In genomic region chr5:176410486-176411180, GRCh38 we compare ENCODE assay signal across 2 cellular contexts.
A peak's percentile ranks its signal among the peaks of the same experiment; 100 is the strongest.
TF ChIP-seq lines count a peak whose summit lies in the region.

No MANE protein-coding gene starts in this region.

TF ChIP-seq in IMR-90, 13 proteins besides CTCF, POLR2A, EP300 and RAD21:
- TF ChIP-seq RFX5 (IDR thresholded peaks at IDR 0.05; ENCODE audit: low read depth, low read length) (no peak), CEBPB (IDR thresholded peaks at IDR 0.05; ENCODE audit: low read depth, low read length) (no peak), BHLHE40 (IDR thresholded peaks at IDR 0.05; ENCODE audit: low read depth, low read length) (no peak), MAFK (IDR thresholded peaks at IDR 0.05; ENCODE audit: low read depth, low read length) (no peak), SMC3 (IDR thresholded peaks at IDR 0.05; ENCODE audit: low read depth, low read length) (no peak), MXI1 (IDR thresholded peaks at IDR 0.05; ENCODE audit: borderline replicate concordance, low read depth, low read length) (no peak), FOS (IDR thresholded peaks at IDR 0.05; ENCODE audit: low read depth, low read length) (no peak), RCOR1 (IDR thresholded peaks at IDR 0.05; ENCODE audit: insufficient replicate concordance, low read length) (no peak)

TF ChIP-seq in K562, 482 proteins besides CTCF, POLR2A, EP300 and RAD21:
- TF ChIP-seq TCFL5 (CRISPR knock-in tag; conservative IDR thresholded peaks at IDR 0.05) (no peak), RBM25 (IDR thresholded peaks at IDR 0.05; ENCODE audit: low read depth, low read length, severe bottlenecking) (peak; percentile 34), KDM1A (IDR thresholded peaks at IDR 0.05) (peak in 1 of 2 experiments; percentile 29; a peak in 1 of 4 replicates), BCOR (IDR thresholded peaks at IDR 0.05) (0 out of 2 replicates have a peak, but pooled peaks have one; percentile 16), SMC3 (conservative IDR thresholded peaks at IDR 0.05; ENCODE audit: insufficient read depth, low read depth, low read length) (no peak), ZNF324 (CRISPR knock-in tag; IDR thresholded peaks at IDR 0.05) (no peak), ZNF384 (IDR thresholded peaks at IDR 0.05; ENCODE audit: low read depth, low read length) (no peak)
